ENCODE assay signal across 8 cellular contexts in genomic region chrX:149938427-149939270, GRCh38. TPM values are rescaled to one million over a fixed set of nuclear protein-coding genes. Genes with fewer than 3 reads are reported as not detected.
A peak's percentile ranks its signal among the peaks of the same experiment; 100 is the strongest.
DNase-seq lines count a peak whose midpoint lies in the region; ATAC-seq, FAIRE-seq and TF ChIP-seq lines count a peak whose summit lies in the region.

TSS of gene EOLA2 (minus strand) at chrX:149938491. CDS start at chrX:149933874, 4,617 bp downstream.

- no peaks in the 10 kb centered on the region for H3K27me3 ChIP-seq in small intestine (ENCODE audit: control insufficient read depth in 2 of 2, insufficient read depth in 2 of 2, low read length in 2 of 2)

- peak; percentile 83 for ATAC-seq in GM18873 (IDR thresholded peaks at IDR 0.05; ENCODE audit: low FRiP score, unreplicated experiment)
- peak; percentile 70 for ATAC-seq in HG03196 (IDR thresholded peaks at IDR 0.05; ENCODE audit: unreplicated experiment)
- ATAC-seq in WTC11: peak; percentile 41

- H3K36me3 ChIP-seq in small intestine (ENCODE audit: control insufficient read depth in 2 of 2, insufficient read depth in 2 of 2, low read length in 2 of 2): no peaks in the 10 kb centered on the region

- DNase-seq in AG08395 (ENCODE audit: low spot score) (peak; percentile 63), NCI-H226 (peak; percentile 93), WTC11 (ENCODE audit: low spot score) (peak; percentile 87), cardiac fibroblast (ENCODE audit: low read depth in 2 of 2) (peak; percentile 98 to 99), iPS-NIHi11 (ENCODE audit: low spot score) (peak; percentile 58), small intestine (peak; percentile 95)

- no peaks in the 10 kb centered on the region; the same call in 1 of the 2 replicates for H3K36me3 Mint-ChIP-seq in WTC11

- no peaks in the 10 kb centered on the region for H3K27me3 Mint-ChIP-seq in WTC11 (ENCODE audit: low read depth)

- H3K4me3 ChIP-seq in cardiac fibroblast (replicated peaks in 1 of 2; ENCODE audit: low read depth in 2 of 2, low read length in 2 of 2): peak within 1 kb of the TSS; percentile 82 to 89
- peak within 1 kb of the TSS; percentile 53 to 61 for H3K4me3 ChIP-seq in small intestine (ENCODE audit: low read depth in 1 of 2, low read length in 2 of 2)

- no peaks in the 10 kb centered on the region for H3K4me1 ChIP-seq in small intestine (ENCODE audit: control insufficient read depth in 2 of 2, insufficient read depth in 1 of 2, low read depth in 1 of 2, low read length in 1 of 2)

- TF ChIP-seq CTCF in WTC11 (IDR thresholded peaks at IDR 0.05) (0 out of 2 replicates have a peak, but pooled peaks have one; percentile 34), cardiac fibroblast (IDR thresholded peaks at IDR 0.05; ENCODE audit: low read depth, low read length) (peak; percentile 56)

- peak within 1 kb of the TSS; percentile 99 for H3K27ac Mint-ChIP-seq in WTC11

- no peaks in the 10 kb centered on the region for H3K9me3 Mint-ChIP-seq in WTC11

- peak; percentile 59 for FAIRE-seq in small intestine (lab: Jason Lieb, UNC)

- peak within 1 kb of the TSS; percentile 80 to 98 for H3K27ac ChIP-seq in small intestine (ENCODE audit: low read depth in 1 of 2, low read length in 1 of 2)

- H3K4me3 Mint-ChIP-seq in WTC11: peak within 1 kb of the TSS; percentile 77

- WGBS in small intestine, 3 donors: 1 to 49% (median 17%) methylated on average over 30 to 53 of the region's 61 CpGs

- CTCF ChIA-PET in WTC11 (lab: Charles Lee): interaction anchor here (0.6 to 3.7 kb wide), 28 partner anchors 9 to 754 kb away, joined by 3 to 22 read pairs (median 4); partner anchors contain the start of genes EOLA1, MAGEA8, MAMLD1 and MTM1

- POLR2A ChIA-PET in WTC11 (lab: Charles Lee): interaction anchor here (0.6 to 1.9 kb wide), 2 partner anchors 398 to 399 kb away, joined by 4 to 6 read pairs; partner anchors contain the start of gene EOLA1

- no peaks in the 10 kb centered on the region for H3K9me3 ChIP-seq in small intestine (ENCODE audit: control insufficient read depth, low read depth)

- H3K4me1 Mint-ChIP-seq in WTC11: 0 out of 2 replicates have a peak, but pooled peaks cover 2% of the 10 kb centered on the region

TF ChIP-seq in WTC11, 78 proteins besides CTCF, POLR2A, EP300 and RAD21:
- TF ChIP-seq CDX4 (CRISPR knock-in tag; IDR thresholded peaks at IDR 0.05; ENCODE audit: borderline replicate concordance) (no peak), MAX (CRISPR knock-in tag; IDR thresholded peaks at IDR 0.05) (no peak), CREM (CRISPR knock-in tag; IDR thresholded peaks at IDR 0.05) (peak; percentile 82; the same call in 1 of the 2 replicates), FOXK1 (CRISPR knock-in tag; IDR thresholded peaks at IDR 0.05) (peak; percentile 84), SP1 (CRISPR knock-in tag; conservative IDR thresholded peaks at IDR 0.05) (peak; percentile 82), ATF1 (CRISPR knock-in tag; IDR thresholded peaks at IDR 0.05) (no peak), SMAD3 (CRISPR knock-in tag; IDR thresholded peaks at IDR 0.05; ENCODE audit: borderline replicate concordance) (no peak), TP53 (CRISPR knock-in tag; IDR thresholded peaks at IDR 0.05) (no peak), ZBTB43 (CRISPR knock-in tag; IDR thresholded peaks at IDR 0.05) (no peak), CBFB (CRISPR knock-in tag; IDR thresholded peaks at IDR 0.05; ENCODE audit: low read depth) (0 out of 2 replicates have a peak, but pooled peaks have one; percentile 21)
TF ChIP-seq in WTC11: peak in this region for 4.

RNA-seq across cellular contexts. Expression of gene EOLA2, which starts in this region (rescaled TPM):
- total RNA-seq in WTC11 (2021): 30.5 to 41.2 TPM (median 31.5 TPM) in 3 replicates
- 10 to 100 TPM; 22.6 to 31.6 (median 23.2) TPM for polyA plus RNA-seq in small intestine

Comparison
In these comparisons a context has a peak if more than half of its experiments do, and no peak if none do; other contexts are left out.
1. Peak in every context shown above with its lines: DNase-seq, ATAC-seq, H3K4me3 ChIP-seq and H3K27ac ChIP-seq.